8 cellular contexts compared by ENCODE assay signal in genomic region chr2:134119117-134119671, GRCh38.
DNase-seq lines count a peak whose midpoint lies in the region; ATAC-seq and TF ChIP-seq lines count a peak whose summit lies in the region.

No MANE protein-coding gene starts in this region.

- H3K4me3 ChIP-seq in GM12865 (ENCODE audit: low read depth, low read length) (peak overlapping the region; percentile 91), Loucy (ENCODE audit: low read length, poor library complexity, severe bottlenecking) (peak overlapping the region; percentile 91), dorsolateral prefrontal cortex (peak overlapping the region; percentile 1 to 97 (median 92)), neuron (ENCODE audit: low read length) (peak overlapping the region; percentile 85)

- H3K9me2 ChIP-seq in Loucy (replicated peaks; ENCODE audit: low read depth, low read length): no peaks in the 10 kb centered on the region

- peaks cover 41% of the 10 kb centered on the region for H3K79me2 ChIP-seq in Loucy (ENCODE audit: insufficient read depth, low read length)

- peaks cover 37% of the 10 kb centered on the region for H3K4me1 ChIP-seq in Loucy (ENCODE audit: insufficient read depth, low read length, poor library complexity, severe bottlenecking)
- peaks cover 18% of the 10 kb centered on the region for H3K4me1 ChIP-seq in neuron (ENCODE audit: insufficient read depth, low read length)

- H3K9me3 ChIP-seq in Loucy (ENCODE audit: insufficient read depth, low read depth, low read length) (no peaks in the 10 kb centered on the region), neuron (ENCODE audit: low read length) (no peaks in the 10 kb centered on the region)

- TF ChIP-seq CTCF in GM12865 (IDR thresholded peaks at IDR 0.05; ENCODE audit: insufficient read depth, low read depth, low read length, missing control alignments): no peak
- no peak for TF ChIP-seq CTCF in Loucy (conservative IDR thresholded peaks at IDR 0.05; ENCODE audit: low read length)
- TF ChIP-seq CTCF in dorsolateral prefrontal cortex (IDR thresholded peaks at IDR 0.05 in 54 of 56, conservative IDR thresholded peaks at IDR 0.05 in 2 of 56; ENCODE audit: low read depth in 1 of 56, partially characterized antibody in 56 of 56): no peak

- H3K36me3 ChIP-seq in Loucy (ENCODE audit: insufficient read depth, low read length) (no peaks in the 10 kb centered on the region), neuron (ENCODE audit: insufficient read depth, low read length) (no peaks in the 10 kb centered on the region)

- H3K27ac ChIP-seq in dorsolateral prefrontal cortex: peak overlapping the region in 57 of 59 donors; percentile 13 to 98 (median 94)

- intact Hi-C loops in dorsolateral prefrontal cortex (cut with DNase I): loop anchor here (1.0 to 10.0 kb wide), 7 partner anchors 88 to 798 kb away; partner anchors contain the start of gene CCNT2 (in 1 of the 2)

- peak; percentile 7 for ATAC-seq in GM21737 (IDR thresholded peaks at IDR 0.05; ENCODE audit: unreplicated experiment)

- H2AFZ ChIP-seq in Loucy (ENCODE audit: low read length): peak overlapping the region; percentile 96
- peak overlapping the region; percentile 7 for H2AFZ ChIP-seq in neuron (ENCODE audit: low read depth, low read length)

- H3F3A ChIP-seq in Loucy (ENCODE audit: low read depth): peaks cover 4% of the 10 kb centered on the region; the same call in 1 of the 2 replicates

- peak overlapping the region; percentile 97 for H3K4me2 ChIP-seq in Loucy (ENCODE audit: low read depth, low read length, poor library complexity, severe bottlenecking)

- no peaks in the 10 kb centered on the region for H3K27me3 ChIP-seq in Loucy (ENCODE audit: insufficient read depth, low read length, poor library complexity, severe bottlenecking)
- H3K27me3 ChIP-seq in dorsolateral prefrontal cortex: no peaks in the 10 kb centered on the region
- no peaks in the 10 kb centered on the region for H3K27me3 ChIP-seq in neuron (ENCODE audit: insufficient read depth, low read length)

- DNase-seq in GM12865 (ENCODE audit: low read depth) (no peak), dorsolateral prefrontal cortex (no peak), GM19238 (ENCODE audit: insufficient read length, low spot score) (no peak), GF-D8 (lab: John Stamatoyannopoulos, UW) (no peak), COLO829 (ENCODE audit: low spot score) (no peak)

- H4K20me1 ChIP-seq in Loucy (ENCODE audit: insufficient read depth, low read length, poor library complexity, severe bottlenecking): peaks cover 35% of the 10 kb centered on the region

- peak overlapping the region; percentile 81 for H3K9ac ChIP-seq in Loucy (ENCODE audit: low read depth, low read length, poor library complexity, severe bottlenecking)
